Comparison of ENCODE assay signal across 1 cellular context in the genomic region with DNA sequence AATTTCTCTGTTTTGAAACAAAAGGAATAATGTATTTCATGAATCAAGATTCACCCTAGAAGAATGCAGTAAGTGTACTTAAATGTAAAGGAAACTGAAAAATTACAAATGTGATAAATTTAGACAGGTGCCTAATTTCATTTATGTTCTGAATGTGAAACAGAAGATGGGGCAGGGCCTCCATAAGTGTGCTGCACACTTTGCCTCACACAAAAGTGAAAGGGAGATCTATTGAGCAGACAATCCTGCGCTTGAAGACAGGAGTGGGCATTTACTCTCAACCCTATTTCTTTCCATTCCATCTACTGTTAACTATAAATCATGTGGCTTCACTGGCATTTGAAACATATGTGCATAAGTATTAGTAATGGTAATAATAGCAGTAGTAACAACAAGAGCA.
TF ChIP-seq lines count a peak whose summit lies in the region.

No MANE protein-coding gene starts in this region.

TF ChIP-seq in IMR-90, 13 proteins besides CTCF, POLR2A, EP300 and RAD21 (continued from another document):
- TF ChIP-seq, protein P1, sequence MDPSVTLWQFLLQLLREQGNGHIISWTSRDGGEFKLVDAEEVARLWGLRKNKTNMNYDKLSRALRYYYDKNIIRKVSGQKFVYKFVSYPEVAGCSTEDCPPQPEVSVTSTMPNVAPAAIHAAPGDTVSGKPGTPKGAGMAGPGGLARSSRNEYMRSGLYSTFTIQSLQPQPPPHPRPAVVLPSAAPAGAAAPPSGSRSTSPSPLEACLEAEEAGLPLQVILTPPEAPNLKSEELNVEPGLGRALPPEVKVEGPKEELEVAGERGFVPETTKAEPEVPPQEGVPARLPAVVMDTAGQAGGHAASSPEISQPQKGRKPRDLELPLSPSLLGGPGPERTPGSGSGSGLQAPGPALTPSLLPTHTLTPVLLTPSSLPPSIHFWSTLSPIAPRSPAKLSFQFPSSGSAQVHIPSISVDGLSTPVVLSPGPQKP (IDR thresholded peaks at IDR 0.05; ENCODE audit: borderline replicate concordance, low read depth, low read length) = no peak
- TF ChIP-seq, protein P2, sequence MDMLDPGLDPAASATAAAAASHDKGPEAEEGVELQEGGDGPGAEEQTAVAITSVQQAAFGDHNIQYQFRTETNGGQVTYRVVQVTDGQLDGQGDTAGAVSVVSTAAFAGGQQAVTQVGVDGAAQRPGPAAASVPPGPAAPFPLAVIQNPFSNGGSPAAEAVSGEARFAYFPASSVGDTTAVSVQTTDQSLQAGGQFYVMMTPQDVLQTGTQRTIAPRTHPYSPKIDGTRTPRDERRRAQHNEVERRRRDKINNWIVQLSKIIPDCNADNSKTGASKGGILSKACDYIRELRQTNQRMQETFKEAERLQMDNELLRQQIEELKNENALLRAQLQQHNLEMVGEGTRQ (IDR thresholded peaks at IDR 0.05; ENCODE audit: low read depth, low read length) = no peak
- no peak for TF ChIP-seq RFX5 (IDR thresholded peaks at IDR 0.05; ENCODE audit: low read depth, low read length)
- TF ChIP-seq FOS (IDR thresholded peaks at IDR 0.05; ENCODE audit: low read depth, low read length) = no peak
TF ChIP-seq in IMR-90: peak in this region for 0.
